In genomic region chr20:51447765-51448148, GRCh38 we compare ENCODE assay signal across 14 cellular contexts.
DNase-seq lines count a peak whose midpoint lies in the region; TF ChIP-seq lines count a peak whose summit lies in the region.
"Had no signal": no experiment of that assay in that cellular context is flagged by ENCODE, and none has a peak within 500 bp of the region (broad histone marks: within the 10 kb centered on the region; RNA-seq: fewer than 3 reads in every experiment).

No MANE protein-coding gene starts in this region.

- H3K27me3 ChIP-seq in Caco-2 (replicated peaks; ENCODE audit: control insufficient read depth, insufficient read depth, low read length) (no peaks in the 10 kb centered on the region), OCI-LY1 (ENCODE audit: insufficient read depth, low read length) (no peaks in the 10 kb centered on the region), esophagus muscularis mucosa (no peaks in the 10 kb centered on the region), rectal smooth muscle tissue (ENCODE audit: control insufficient read depth, insufficient read depth, low read length) (no peaks in the 10 kb centered on the region)
- H3K27me3 ChIP-seq: BLaER1 treated with 17β-estradiol and CSF1 and Interleukin-3, amounts not matched to agents 10 nM and 100 nM; ovary had no signal

- DNase-seq in Caco-2 (no peak), esophagus muscularis mucosa (ENCODE audit: extremely low spot score) (no peak), foreskin melanocyte (no peak), AG08396 (ENCODE audit: low spot score) (no peak), SK-N-DZ (ENCODE audit: low spot score) (no peak), COLO668 (lab: John Stamatoyannopoulos, UW; ENCODE audit: unreplicated experiment) (no peak)
- DNase-seq: hippocampal formation, MM.1S had no signal

- H3K27ac Mint-ChIP-seq in Caco-2 (ENCODE audit: unreplicated experiment) = peak overlapping the region; percentile 57
- H3K27ac Mint-ChIP-seq: GM23338 had no signal

- peaks cover 24% of the 10 kb centered on the region for H3K4me1 ChIP-seq in Caco-2
- H3K4me1 ChIP-seq in OCI-LY1 (ENCODE audit: insufficient read depth, low read length, severe bottlenecking) = peaks cover 56% of the 10 kb centered on the region
- H3K4me1 ChIP-seq in esophagus muscularis mucosa = peaks cover 34 to 58% (median 55%) of the 10 kb centered on the region in 4 donors
- peaks cover 33% of the 10 kb centered on the region for H3K4me1 ChIP-seq in rectal smooth muscle tissue (ENCODE audit: control insufficient read depth, insufficient read depth, low read length)

- H3K36me3 ChIP-seq in Caco-2 (ENCODE audit: control insufficient read depth, insufficient read depth, low read length) (no peaks in the 10 kb centered on the region; the same call in 1 of the 2 replicates), OCI-LY1 (ENCODE audit: insufficient read depth, low read length) (peaks cover 61% of the 10 kb centered on the region; the same call in 1 of the 2 replicates), esophagus muscularis mucosa (peaks cover 0 to 6% (median 0%) of the 10 kb centered on the region in 4 donors), rectal smooth muscle tissue (ENCODE audit: control insufficient read depth, insufficient read depth, low read length) (peaks cover 4% of the 10 kb centered on the region)
- H3K36me3 ChIP-seq: ovary had no signal

- TF ChIP-seq CTCF in Caco-2 (IDR thresholded peaks at IDR 0.05; ENCODE audit: insufficient read depth in 1 of 2, low read depth in 1 of 2, low read length in 1 of 2, severe bottlenecking in 1 of 2, unreplicated experiment in 1 of 2) (no peak), OCI-LY1 (IDR thresholded peaks at IDR 0.05; ENCODE audit: low read length) (no peak), esophagus muscularis mucosa (IDR thresholded peaks at IDR 0.05) (no peak)

- H3K9me3 ChIP-seq in Caco-2 = no peaks in the 10 kb centered on the region
- no peaks in the 10 kb centered on the region for H3K9me3 ChIP-seq in OCI-LY1 (ENCODE audit: low read length)
- H3K9me3 ChIP-seq in esophagus muscularis mucosa = no peaks in the 10 kb centered on the region
- H3K9me3 ChIP-seq: BLaER1 treated with 17β-estradiol and CSF1 and Interleukin-3, amounts not matched to agents 10 nM and 100 nM; ovary had no signal

- WGBS in esophagus muscularis mucosa = 71% methylated on average over 5 of the region's 5 CpGs

- H3K4me3 ChIP-seq in Caco-2 (ENCODE audit: low read depth, low read length) (no peak overlapping the region), OCI-LY1 (ENCODE audit: low read depth, low read length, poor library complexity, severe bottlenecking) (no peak overlapping the region), esophagus muscularis mucosa (no peak overlapping the region), rectal smooth muscle tissue (ENCODE audit: low read length) (no peak overlapping the region)
- H3K4me3 ChIP-seq: BLaER1 treated with 17β-estradiol and CSF1 and Interleukin-3, amounts not matched to agents 10 nM and 100 nM; GM23338; ovary had no signal

- POLR2A ChIA-PET in Caco-2 (lab: Charles Lee) = no interaction called here

- H3K4me2 ChIP-seq in OCI-LY1 (ENCODE audit: low read length) = no peak overlapping the region
- H3K4me2 ChIP-seq: GM23338 had no signal

- H2AFZ ChIP-seq in OCI-LY1 (ENCODE audit: low read length) = no peak overlapping the region
- H2AFZ ChIP-seq: GM23338 had no signal

- H3K4me1 Mint-ChIP-seq in Caco-2 (ENCODE audit: low read depth, unreplicated experiment) = peaks cover 38% of the 10 kb centered on the region

- peaks cover 28% of the 10 kb centered on the region for H3K36me3 Mint-ChIP-seq in Caco-2 (ENCODE audit: insufficient read depth, unreplicated experiment)

- H3K9ac ChIP-seq in OCI-LY1 (ENCODE audit: low read length) = no peak overlapping the region
- H3K9ac ChIP-seq in rectal smooth muscle tissue (ENCODE audit: low read length) = no peak overlapping the region
- H3K9ac ChIP-seq: BLaER1 treated with 17β-estradiol and CSF1 and Interleukin-3, amounts not matched to agents 10 nM and 100 nM had no signal

- H3K9me2 ChIP-seq in OCI-LY1 (ENCODE audit: low read depth, low read length) = no peaks in the 10 kb centered on the region

- no TSS peak for BruUV-seq in Caco-2 (replicated peaks; lab: Mats Ljungman, UMichigan)

- TF ChIP-seq EP300 in esophagus muscularis mucosa (IDR thresholded peaks at IDR 0.05) = no peak

- H3K27ac ChIP-seq in OCI-LY1 (ENCODE audit: low read depth, low read length, poor library complexity, severe bottlenecking) = peak overlapping the region; percentile 7
- peak overlapping the region; percentile 70 to 78 (median 76) for H3K27ac ChIP-seq in esophagus muscularis mucosa (replicated peaks in 1 of 4)
- peak overlapping the region; percentile 25 for H3K27ac ChIP-seq in rectal smooth muscle tissue (ENCODE audit: low read depth, low read length)
- H3K27ac ChIP-seq: BLaER1 treated with 17β-estradiol and CSF1 and Interleukin-3, amounts not matched to agents 10 nM and 100 nM; HL-60 had no signal

- H4K20me1 ChIP-seq in OCI-LY1 (ENCODE audit: insufficient read depth, low read length) = no peaks in the 10 kb centered on the region

- CTCF ChIA-PET in Caco-2 (lab: Charles Lee) = no interaction called here

- no peak for TF ChIP-seq POLR2A in esophagus muscularis mucosa (IDR thresholded peaks at IDR 0.05; ENCODE audit: low read depth)

- intact Hi-C loops in Caco-2 (cut with micrococcal nuclease; ENCODE audit: unreplicated experiment) = loop anchor here (5.0 kb wide), 1 partner anchor 95 kb away; the partner anchor contains the start of gene NFATC2
- intact Hi-C loops in esophagus muscularis mucosa (cut with DNase I) = no loop called here

- no peak overlapping the region for H3K4me3 Mint-ChIP-seq in Caco-2 (ENCODE audit: unreplicated experiment)
- H3K4me3 Mint-ChIP-seq: GM23338 had no signal

- H3F3A ChIP-seq in OCI-LY1 (ENCODE audit: insufficient read depth, low read length) = no peaks in the 10 kb centered on the region

- H3K9me3 Mint-ChIP-seq in Caco-2 (ENCODE audit: unreplicated experiment) = no peaks in the 10 kb centered on the region
- H3K9me3 Mint-ChIP-seq: GM23338 had no signal

- H3K79me2 ChIP-seq in OCI-LY1 (ENCODE audit: insufficient read depth, low read length) = no peaks in the 10 kb centered on the region

- H3K27me3 Mint-ChIP-seq in Caco-2 (ENCODE audit: insufficient read depth, unreplicated experiment) = no peaks in the 10 kb centered on the region

Comparison
In these comparisons a context has a peak if more than half of its experiments do, and no peak if none do; other contexts are left out.
1. H3K27ac ChIP-seq: peak in every context shown above with its lines; median percentile 76 in esophagus muscularis mucosa; 25 in rectal smooth muscle tissue; 7 in OCI-LY1.